1 cellular context compared by ENCODE assay signal in the genomic region with DNA sequence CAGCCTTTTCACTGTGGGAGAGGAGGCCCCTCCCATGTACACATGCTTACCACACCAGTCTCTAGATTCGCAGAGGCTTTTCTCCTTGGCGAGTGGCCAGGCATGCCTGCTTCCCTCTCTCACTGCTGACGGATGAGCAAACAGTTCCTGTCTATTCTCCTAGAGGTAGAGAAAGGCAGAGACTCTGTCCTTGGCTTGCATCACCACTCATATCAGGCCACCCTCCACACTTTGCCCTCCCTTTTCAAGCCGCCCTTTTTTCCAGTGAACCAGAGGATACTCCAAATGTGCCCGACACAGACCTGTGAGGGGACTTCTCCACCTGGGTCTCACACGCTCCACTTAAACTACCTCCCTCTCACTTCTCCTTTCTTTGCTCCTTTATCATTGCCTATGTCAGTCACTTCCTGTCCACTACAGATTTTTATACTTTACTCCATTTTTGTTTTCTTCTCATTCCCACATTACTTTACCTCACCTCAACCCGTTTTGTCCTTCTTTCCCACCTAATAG.
TF ChIP-seq lines count a peak whose summit lies in the region.

No MANE protein-coding gene starts in this region.

TF ChIP-seq in GM12878, 131 proteins besides CTCF, POLR2A, EP300 and RAD21 (continued from another document):
- TF ChIP-seq, protein P1, sequence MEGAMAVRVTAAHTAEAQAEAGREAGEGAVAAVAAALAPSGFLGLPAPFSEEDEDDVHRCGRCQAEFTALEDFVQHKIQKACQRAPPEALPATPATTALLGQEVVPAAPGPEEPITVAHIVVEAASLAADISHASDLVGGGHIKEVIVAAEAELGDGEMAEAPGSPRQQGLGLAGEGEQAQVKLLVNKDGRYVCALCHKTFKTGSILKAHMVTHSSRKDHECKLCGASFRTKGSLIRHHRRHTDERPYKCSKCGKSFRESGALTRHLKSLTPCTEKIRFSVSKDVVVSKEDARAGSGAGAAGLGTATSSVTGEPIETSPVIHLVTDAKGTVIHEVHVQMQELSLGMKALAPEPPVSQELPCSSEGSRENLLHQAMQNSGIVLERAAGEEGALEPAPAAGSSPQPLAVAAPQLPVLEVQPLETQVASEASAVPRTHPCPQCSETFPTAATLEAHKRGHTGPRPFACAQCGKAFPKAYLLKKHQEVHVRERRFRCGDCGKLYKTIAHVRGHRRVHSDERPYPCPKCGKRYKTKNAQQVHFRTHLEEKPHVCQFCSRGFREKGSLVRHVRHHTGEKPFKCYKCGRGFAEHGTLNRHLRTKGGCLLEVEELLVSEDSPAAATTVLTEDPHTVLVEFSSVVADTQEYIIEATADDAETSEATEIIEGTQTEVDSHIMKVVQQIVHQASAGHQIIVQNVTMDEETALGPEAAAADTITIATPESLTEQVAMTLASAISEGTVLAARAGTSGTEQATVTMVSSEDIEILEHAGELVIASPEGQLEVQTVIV (IDR thresholded peaks at IDR 0.05; ENCODE audit: borderline replicate concordance, partially characterized antibody), result no peak
- no peak for TF ChIP-seq ZNF24 (IDR thresholded peaks at IDR 0.05)
- no peak for TF ChIP-seq TCF12 (IDR thresholded peaks at IDR 0.05; ENCODE audit: low read depth, low read length)
- TF ChIP-seq RB1 (IDR thresholded peaks at IDR 0.05; ENCODE audit: borderline replicate concordance), result no peak
- no peak for TF ChIP-seq GABPA (IDR thresholded peaks at IDR 0.05; ENCODE audit: low read depth)
- no peak for TF ChIP-seq LARP7 (IDR thresholded peaks at IDR 0.05)
- TF ChIP-seq, protein P2, sequence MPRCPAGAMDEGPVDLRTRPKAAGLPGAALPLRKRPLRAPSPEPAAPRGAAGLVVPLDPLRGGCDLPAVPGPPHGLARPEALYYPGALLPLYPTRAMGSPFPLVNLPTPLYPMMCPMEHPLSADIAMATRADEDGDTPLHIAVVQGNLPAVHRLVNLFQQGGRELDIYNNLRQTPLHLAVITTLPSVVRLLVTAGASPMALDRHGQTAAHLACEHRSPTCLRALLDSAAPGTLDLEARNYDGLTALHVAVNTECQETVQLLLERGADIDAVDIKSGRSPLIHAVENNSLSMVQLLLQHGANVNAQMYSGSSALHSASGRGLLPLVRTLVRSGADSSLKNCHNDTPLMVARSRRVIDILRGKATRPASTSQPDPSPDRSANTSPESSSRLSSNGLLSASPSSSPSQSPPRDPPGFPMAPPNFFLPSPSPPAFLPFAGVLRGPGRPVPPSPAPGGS (IDR thresholded peaks at IDR 0.05; ENCODE audit: borderline replicate concordance, insufficient read depth, low read depth, low read length, poor library complexity, severe bottlenecking), result no peak
- no peak for TF ChIP-seq ZNF207 (IDR thresholded peaks at IDR 0.05; ENCODE audit: borderline replicate concordance)
